In genomic region chr2:128260239-128261138, GRCh38 we compare ENCODE assay signal across 8 cellular contexts. TPM values are rescaled to one million over a fixed set of nuclear protein-coding genes. Genes with fewer than 3 reads are reported as not detected.
DNase-seq lines count a peak whose midpoint lies in the region; ATAC-seq and TF ChIP-seq lines count a peak whose summit lies in the region.

No MANE protein-coding gene starts in this region.

- no peak for TF ChIP-seq POLR2A in breast epithelium (IDR thresholded peaks at IDR 0.05)

- H3K4me3 ChIP-seq in HFF-Myc (replicated peaks; ENCODE audit: low read depth, low read length) (no peak overlapping the region), breast epithelium (peak overlapping the region in 2 of 3 donors; percentile 29 to 46), iPS-18a (ENCODE audit: low read length) (no peak overlapping the region)

- no peaks in the 10 kb centered on the region for H3K9me3 ChIP-seq in breast epithelium
- no peaks in the 10 kb centered on the region for H3K9me3 ChIP-seq in iPS-18a (ENCODE audit: control insufficient read depth, low read depth, low read length)

- H3K27me3 ChIP-seq in breast epithelium (no peaks in the 10 kb centered on the region), iPS-18a (ENCODE audit: control insufficient read depth, insufficient read depth, low read length) (no peaks in the 10 kb centered on the region)

- intact Hi-C loops in breast epithelium (cut with DNase I; ENCODE audit: low total_unique reads): no loop called here

- no peak for ATAC-seq in GM21723 (IDR thresholded peaks at IDR 0.05; ENCODE audit: unreplicated experiment)
- ATAC-seq in GM18517 (IDR thresholded peaks at IDR 0.05; ENCODE audit: unreplicated experiment): no peak
- no peak for ATAC-seq in HG02885 (IDR thresholded peaks at IDR 0.05; ENCODE audit: poor library complexity, unreplicated experiment)
- no peak for ATAC-seq in GM18858 (IDR thresholded peaks at IDR 0.05; ENCODE audit: unreplicated experiment)

- peak; percentile 43 for DNase-seq in HFF-Myc (ENCODE audit: extremely low read depth, low read depth)
- peak in 1 of 2 donors; percentile 57 for DNase-seq in breast epithelium (ENCODE audit: low spot score in 2 of 2)
- DNase-seq in smooth muscle cell of the brain vasculature (ENCODE audit: low read depth, low spot score): peak; percentile 69

- no peaks in the 10 kb centered on the region for H3K36me3 ChIP-seq in breast epithelium
- H3K36me3 ChIP-seq in iPS-18a (ENCODE audit: control insufficient read depth, low read depth, low read length): no peaks in the 10 kb centered on the region

- TF ChIP-seq CTCF in HFF-Myc (IDR thresholded peaks at IDR 0.05; ENCODE audit: low read depth, low read length, missing control alignments) (no peak), breast epithelium (IDR thresholded peaks at IDR 0.05) (peak in 2 of 3 donors; percentile 21 to 38)

- no peaks in the 10 kb centered on the region for H3K4me1 ChIP-seq in breast epithelium
- peaks cover 16% of the 10 kb centered on the region for H3K4me1 ChIP-seq in iPS-18a (ENCODE audit: control insufficient read depth, low read depth, low read length)

- H3K27ac ChIP-seq in breast epithelium: peak overlapping the region; percentile 76 to 83
- no peak overlapping the region for H3K27ac ChIP-seq in iPS-18a (ENCODE audit: low read length)

- peak overlapping the region; percentile 8 for H3K9ac ChIP-seq in iPS-18a (ENCODE audit: low read length)

RNA-seq across cellular contexts. Expression of gene HS6ST1, which starts 58.2 kb away (rescaled TPM):
- total RNA-seq in breast epithelium: 10 to 100 TPM; 15.7 to 38.6 (median 29.8) TPM

Comparison
In these comparisons a context has a peak if more than half of its experiments do, and no peak if none do; other contexts are left out.
1. H3K4me3 ChIP-seq: peak in breast epithelium (2 of 3); none in HFF-Myc (single experiment) and iPS-18a (single experiment).